In the genomic region with DNA sequence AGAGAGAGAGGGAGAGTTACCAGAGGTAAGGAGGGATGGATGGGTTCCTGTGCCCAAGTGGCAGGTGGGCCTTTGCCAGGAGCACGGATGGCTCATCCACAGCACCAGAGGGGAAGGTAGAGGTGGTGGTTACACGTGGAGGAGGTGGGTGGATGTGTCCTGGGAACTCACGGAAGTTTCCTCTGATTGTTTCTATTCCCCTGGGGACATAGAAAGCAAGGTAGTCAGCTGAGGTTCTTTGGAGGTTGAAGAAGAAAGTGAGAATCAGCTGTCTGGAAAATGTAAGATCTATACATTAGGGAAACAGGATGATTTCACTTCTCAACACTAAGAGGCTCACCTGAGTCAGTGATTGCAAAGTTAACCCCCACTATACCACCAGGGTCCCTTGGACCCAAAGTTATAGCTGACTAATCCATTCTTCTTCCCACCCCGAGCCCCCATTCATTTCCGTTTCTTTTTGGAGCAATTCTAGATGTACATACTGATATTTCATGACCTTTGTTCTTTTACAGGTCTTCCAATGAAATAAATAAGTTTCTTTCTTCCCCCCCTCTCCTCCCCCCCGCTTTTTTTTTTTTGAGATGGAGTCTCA, we compare ENCODE assay signal across 20 cellular contexts. TPM values are rescaled to one million over a fixed set of nuclear protein-coding genes. Genes with fewer than 3 reads are reported as not detected.
DNase-seq lines count a peak whose midpoint lies in the region; ATAC-seq and TF ChIP-seq lines count a peak whose summit lies in the region.
"Had no signal": no experiment of that assay in that cellular context is flagged by ENCODE, and none has a peak within 500 bp of the region (broad histone marks: within the 10 kb centered on the region; RNA-seq: fewer than 3 reads in every experiment).

No MANE protein-coding gene starts in this region.

- no peaks in the 10 kb centered on the region for H3K79me2 ChIP-seq in Karpas-422 (ENCODE audit: low read length)

- no peak overlapping the region for H2AFZ ChIP-seq in Karpas-422 (ENCODE audit: low read length)
- H2AFZ ChIP-seq: GM23338 had no signal

- no peak for ATAC-seq in memory B cell (ENCODE audit: low read depth)
- no peak for ATAC-seq in stimulated activated effector memory CD8-positive, alpha-beta T cell treated with anti-CD3 and anti-CD28 coated beads, Interleukin-12 subunit alpha, Interleukin-12 subunit beta, amount 100 ng/mL, for 72 hours
- ATAC-seq in GM18861 (IDR thresholded peaks at IDR 0.05; ENCODE audit: unreplicated experiment) = no peak
- no peak for ATAC-seq in omental fat pad (ENCODE audit: low FRiP score)
- ATAC-seq: GM23338, Panc1 had no signal

- H3K36me3 ChIP-seq in Karpas-422 (ENCODE audit: insufficient read depth, low read length) = no peaks in the 10 kb centered on the region
- H3K36me3 ChIP-seq: ascending aorta, SJSA1 had no signal

- no peaks in the 10 kb centered on the region for H3K27me3 ChIP-seq in Karpas-422 (ENCODE audit: low read length)
- H3K27me3 ChIP-seq: ascending aorta, SJSA1 had no signal

- H3K9me2 ChIP-seq in Karpas-422 (replicated peaks; ENCODE audit: insufficient read depth, low read length) = no peaks in the 10 kb centered on the region

- H3K9me3 ChIP-seq in Karpas-422 (ENCODE audit: low read length) = no peaks in the 10 kb centered on the region
- H3K9me3 ChIP-seq: ascending aorta, SJSA1 had no signal

- H3K27ac ChIP-seq in Karpas-422 (ENCODE audit: low read length) = no peak overlapping the region
- H3K27ac ChIP-seq: SJSA1 had no signal

- peaks cover 34% of the 10 kb centered on the region for H3K4me1 ChIP-seq in Karpas-422 (ENCODE audit: low read length)

- no peak overlapping the region for H3K9ac ChIP-seq in Karpas-422 (ENCODE audit: low read length)

- H3K27ac Mint-ChIP-seq in T-helper 1 cell treated with Interleukin-12 subunit alpha and Interleukin-12 subunit beta and Interleukin-4 antibody, amounts not matched to agents 30 μg/mL and 1 μg/mL, for 36 hours = peak overlapping the region; percentile 11
- H3K27ac Mint-ChIP-seq in memory B cell = peak overlapping the region; percentile 16
- peak overlapping the region; percentile 100 for H3K27ac Mint-ChIP-seq in stimulated activated effector memory CD8-positive, alpha-beta T cell treated with anti-CD3 and anti-CD28 coated beads, Interleukin-12 subunit alpha, Interleukin-12 subunit beta, amount 100 ng/mL, for 72 hours
- H3K27ac Mint-ChIP-seq: activated CD4-positive, alpha-beta memory T cell treated with anti-CD3 and anti-CD28 coated beads, Interleukin-2, amount 10 ng/mL, durations not matched to agents 7 days and 5 days; activated naive CD4-positive, alpha-beta T cell treated with anti-CD3 and anti-CD28 coated beads for 36 hours; GM23338 had no signal

- no peak for TF ChIP-seq CTCF in omental fat pad (IDR thresholded peaks at IDR 0.05)

- DNase-seq in T-helper 1 cell = no peak
- DNase-seq in Karpas-422 = no peak
- no peak for DNase-seq in memory B cell (ENCODE audit: low spot score in 2 of 2)
- DNase-seq in stimulated activated effector memory CD8-positive, alpha-beta T cell treated with anti-CD3 and anti-CD28 coated beads, Interleukin-12 subunit alpha, Interleukin-12 subunit beta, amount 100 ng/mL, for 72 hours (ENCODE audit: low spot score in 2 of 2) = no peak
- DNase-seq in AG08395 (ENCODE audit: low spot score) = no peak
- DNase-seq in omental fat pad (ENCODE audit: low spot score) = no peak
- DNase-seq: activated CD4-positive, alpha-beta memory T cell treated with anti-CD3 and anti-CD28 coated beads, Interleukin-2, amount 10 ng/mL, durations not matched to agents 7 days and 5 days; activated naive CD4-positive, alpha-beta T cell treated with anti-CD3 and anti-CD28 coated beads for 36 hours; activated T-cell treated with anti-CD3 and anti-CD28 coated beads for 4 hours; effector CD8-positive, alpha-beta T cell; mesenchymal stem cell; NCI-H1436 treated with DMSO at 0.1 percent for 48 hours; stimulated activated CD4-positive, alpha-beta T cell treated with anti-CD3 and anti-CD28 coated beads, Interleukin-4, amount 100 ng/mL, for 1 hour had no signal

- H4K20me1 ChIP-seq in Karpas-422 (ENCODE audit: insufficient read depth, low read depth, low read length) = no peaks in the 10 kb centered on the region

- H3K9me3 Mint-ChIP-seq in T-helper 1 cell treated with Interleukin-12 subunit alpha and Interleukin-12 subunit beta and Interleukin-4 antibody, amounts not matched to agents 30 μg/mL and 1 μg/mL, for 36 hours = no peaks in the 10 kb centered on the region
- H3K9me3 Mint-ChIP-seq in memory B cell = no peaks in the 10 kb centered on the region
- H3K9me3 Mint-ChIP-seq in stimulated activated effector memory CD8-positive, alpha-beta T cell treated with anti-CD3 and anti-CD28 coated beads, Interleukin-12 subunit alpha, Interleukin-12 subunit beta, amount 100 ng/mL, for 72 hours = no peaks in the 10 kb centered on the region
- H3K9me3 Mint-ChIP-seq: activated CD4-positive, alpha-beta memory T cell treated with anti-CD3 and anti-CD28 coated beads, Interleukin-2, amount 10 ng/mL, durations not matched to agents 7 days and 5 days; activated naive CD4-positive, alpha-beta T cell treated with anti-CD3 and anti-CD28 coated beads for 36 hours; GM23338 had no signal

- H3K4me2 ChIP-seq in Karpas-422 (ENCODE audit: low read depth, low read length, poor library complexity, severe bottlenecking) = peak overlapping the region; percentile 63
- H3K4me2 ChIP-seq: GM23338, smooth muscle cell had no signal

- H3K36me3 Mint-ChIP-seq in T-helper 1 cell treated with Interleukin-12 subunit alpha and Interleukin-12 subunit beta and Interleukin-4 antibody, amounts not matched to agents 30 μg/mL and 1 μg/mL, for 36 hours (ENCODE audit: low read depth) = no peaks in the 10 kb centered on the region
- peaks cover 6% of the 10 kb centered on the region for H3K36me3 Mint-ChIP-seq in memory B cell
- H3K36me3 Mint-ChIP-seq in stimulated activated effector memory CD8-positive, alpha-beta T cell treated with anti-CD3 and anti-CD28 coated beads, Interleukin-12 subunit alpha, Interleukin-12 subunit beta, amount 100 ng/mL, for 72 hours = peaks cover 32% of the 10 kb centered on the region

- H3K27me3 Mint-ChIP-seq in T-helper 1 cell treated with Interleukin-12 subunit alpha and Interleukin-12 subunit beta and Interleukin-4 antibody, amounts not matched to agents 30 μg/mL and 1 μg/mL, for 36 hours (ENCODE audit: low read depth) = no peaks in the 10 kb centered on the region
- H3K27me3 Mint-ChIP-seq in memory B cell = no peaks in the 10 kb centered on the region
- H3K27me3 Mint-ChIP-seq: activated CD4-positive, alpha-beta memory T cell treated with anti-CD3 and anti-CD28 coated beads, Interleukin-2, amount 10 ng/mL, durations not matched to agents 7 days and 5 days had no signal

- H3K4me3 Mint-ChIP-seq in T-helper 1 cell treated with Interleukin-12 subunit alpha and Interleukin-12 subunit beta and Interleukin-4 antibody, amounts not matched to agents 30 μg/mL and 1 μg/mL, for 36 hours = no peak overlapping the region
- peak overlapping the region; percentile 18 for H3K4me3 Mint-ChIP-seq in memory B cell
- no peak overlapping the region for H3K4me3 Mint-ChIP-seq in stimulated activated effector memory CD8-positive, alpha-beta T cell treated with anti-CD3 and anti-CD28 coated beads, Interleukin-12 subunit alpha, Interleukin-12 subunit beta, amount 100 ng/mL, for 72 hours
- H3K4me3 Mint-ChIP-seq: activated CD4-positive, alpha-beta memory T cell treated with anti-CD3 and anti-CD28 coated beads, Interleukin-2, amount 10 ng/mL, durations not matched to agents 7 days and 5 days; activated naive CD4-positive, alpha-beta T cell treated with anti-CD3 and anti-CD28 coated beads for 36 hours; GM23338 had no signal

- H3K4me3 ChIP-seq in Karpas-422 (ENCODE audit: low read length) = no peak overlapping the region
- H3K4me3 ChIP-seq: ascending aorta, GM23338, SJSA1, smooth muscle cell had no signal

- H3K4me1 Mint-ChIP-seq in T-helper 1 cell treated with Interleukin-12 subunit alpha and Interleukin-12 subunit beta and Interleukin-4 antibody, amounts not matched to agents 30 μg/mL and 1 μg/mL, for 36 hours (ENCODE audit: low read depth) = peaks cover 27% of the 10 kb centered on the region
- peaks cover 49% of the 10 kb centered on the region for H3K4me1 Mint-ChIP-seq in memory B cell
- H3K4me1 Mint-ChIP-seq in stimulated activated effector memory CD8-positive, alpha-beta T cell treated with anti-CD3 and anti-CD28 coated beads, Interleukin-12 subunit alpha, Interleukin-12 subunit beta, amount 100 ng/mL, for 72 hours = peaks cover 58% of the 10 kb centered on the region

RNA-seq across cellular contexts. Expression of gene ARL4D, which starts 27.5 kb away (rescaled TPM):
- not detected in 2 replicates for total RNA-seq in Karpas-422 (2014; rRNA removed; shearing (Covaris generic); ENCODE audit: low replicate concordance)
- total RNA-seq in omental fat pad = 10 to 100 TPM; 11.8 to 42.8 (median 27.1) TPM

Comparison
In these comparisons a context has a peak if more than half of its experiments do, and no peak if none do; other contexts are left out.
1. H3K27ac Mint-ChIP-seq: peak in every context shown above with its lines; median percentile 100 in stimulated activated effector memory CD8-positive, alpha-beta T cell treated with anti-CD3 and anti-CD28 coated beads, Interleukin-12 subunit alpha, Interleukin-12 subunit beta, amount 100 ng/mL, for 72 hours; 16 in memory B cell; 11 in T-helper 1 cell treated with Interleukin-12 subunit alpha and Interleukin-12 subunit beta and Interleukin-4 antibody, amounts not matched to agents 30 μg/mL and 1 μg/mL, for 36 hours.
2. RNA of gene ARL4D, which starts 27.5 kb away (total RNA-seq): 11.8 to 42.8 TPM in omental fat pad; not detected in Karpas-422; every median in the first group is over 10 times any median in the second.